1 cellular context compared by ENCODE assay signal in the genomic region with DNA sequence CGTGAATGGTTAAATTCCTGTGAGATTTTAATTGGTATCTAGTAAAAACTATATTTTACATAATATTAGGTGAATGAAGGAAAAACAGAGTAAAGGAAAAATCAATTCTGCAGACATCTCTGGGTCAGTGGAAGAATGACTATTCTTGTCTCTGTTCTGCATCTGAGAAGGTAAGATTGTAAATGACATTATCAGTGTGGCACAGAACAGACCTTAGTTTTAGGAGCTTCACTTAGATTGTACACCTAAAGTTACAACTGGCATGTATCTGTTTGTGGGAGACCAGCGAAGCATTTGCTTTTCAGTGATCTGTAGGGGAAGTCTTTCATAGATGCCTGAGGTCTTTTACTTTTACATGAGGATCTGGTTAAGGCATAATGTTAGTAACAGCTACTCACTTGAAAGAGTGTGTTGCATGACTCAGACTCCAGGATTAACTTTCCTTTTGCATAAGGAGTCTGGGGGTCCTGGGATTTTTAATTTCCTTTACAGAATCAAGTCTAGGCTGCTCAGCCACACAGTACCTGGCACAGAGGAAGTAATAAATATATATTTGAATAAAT.
A peak's percentile ranks its signal among the peaks of the same experiment; 100 is the strongest.
TF ChIP-seq lines count a peak whose summit lies in the region.

No MANE protein-coding gene starts in this region.

TF ChIP-seq in IMR-90, 13 proteins besides CTCF, POLR2A, EP300 and RAD21 (continued from another document):
- TF ChIP-seq, protein P1, sequence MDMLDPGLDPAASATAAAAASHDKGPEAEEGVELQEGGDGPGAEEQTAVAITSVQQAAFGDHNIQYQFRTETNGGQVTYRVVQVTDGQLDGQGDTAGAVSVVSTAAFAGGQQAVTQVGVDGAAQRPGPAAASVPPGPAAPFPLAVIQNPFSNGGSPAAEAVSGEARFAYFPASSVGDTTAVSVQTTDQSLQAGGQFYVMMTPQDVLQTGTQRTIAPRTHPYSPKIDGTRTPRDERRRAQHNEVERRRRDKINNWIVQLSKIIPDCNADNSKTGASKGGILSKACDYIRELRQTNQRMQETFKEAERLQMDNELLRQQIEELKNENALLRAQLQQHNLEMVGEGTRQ (IDR thresholded peaks at IDR 0.05; ENCODE audit: low read depth, low read length): no peak
- TF ChIP-seq FOS (IDR thresholded peaks at IDR 0.05; ENCODE audit: low read depth, low read length): peak; percentile 20; the same call in 1 of the 2 replicates
